ENCODE assay signal across 8 cellular contexts in the genomic region with DNA sequence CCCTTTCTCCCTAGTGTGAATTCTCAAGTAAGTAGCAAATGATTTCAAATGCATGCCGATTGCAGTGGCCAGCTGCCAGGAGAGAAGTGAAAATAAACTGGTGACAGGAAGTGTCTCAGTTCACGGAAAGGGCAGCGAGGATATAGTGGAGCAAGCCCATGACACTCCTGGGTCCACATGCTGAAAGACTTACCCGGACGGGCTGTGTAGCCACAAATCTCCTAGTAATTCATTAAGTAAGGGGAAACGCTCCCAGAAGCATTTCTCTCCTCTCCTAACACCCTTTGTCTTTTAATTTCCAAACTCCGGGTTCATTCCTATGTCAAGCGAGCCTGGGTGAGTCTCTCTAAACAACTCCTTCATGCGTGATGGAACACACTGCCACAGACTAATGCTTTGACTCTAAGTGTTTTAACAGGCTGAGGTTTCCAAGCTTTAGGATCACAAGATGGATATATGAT.
A peak's percentile ranks its signal among the peaks of the same experiment; 100 is the strongest.
DNase-seq lines count a peak whose midpoint lies in the region; ATAC-seq and TF ChIP-seq lines count a peak whose summit lies in the region.

No MANE protein-coding gene starts in this region.

- H3K4me3 Mint-ChIP-seq in osteocyte (ENCODE audit: unreplicated experiment): peak overlapping the region; percentile 47

- no peak overlapping the region for H3K27ac ChIP-seq in foreskin keratinocyte

- H3K27me3 Mint-ChIP-seq in osteocyte (ENCODE audit: unreplicated experiment): peaks cover 6% of the 10 kb centered on the region

- peak; percentile 64 for DNase-seq in GM04503 (ENCODE audit: low read depth)
- peak; percentile 77 for DNase-seq in RPMI8226
- peak; percentile 41 to 75 for DNase-seq in foreskin fibroblast
- no peak for DNase-seq in osteocyte (ENCODE audit: extremely low spot score, unreplicated experiment)
- no peak for DNase-seq in NCI-H146 treated with DMSO at 0.1 percent for 48 hours (lab: John Stamatoyannopoulos, UW; ENCODE audit: unreplicated experiment)
- no peak for DNase-seq in foreskin keratinocyte

- ATAC-seq in HG03469 (IDR thresholded peaks at IDR 0.05; ENCODE audit: unreplicated experiment) (no peak), HG02610 (IDR thresholded peaks at IDR 0.05; ENCODE audit: unreplicated experiment) (no peak), foreskin keratinocyte (no peak)

- H3K4me1 ChIP-seq in foreskin keratinocyte: no peaks in the 10 kb centered on the region

- peak overlapping the region; percentile 31 to 46 for H3K4me3 ChIP-seq in foreskin fibroblast (ENCODE audit: low read depth in 1 of 2, low read length in 2 of 2)

- H3K4me1 Mint-ChIP-seq in osteocyte (ENCODE audit: unreplicated experiment): peaks cover 13% of the 10 kb centered on the region

- TF ChIP-seq CTCF in foreskin fibroblast (IDR thresholded peaks at IDR 0.05; ENCODE audit: low read depth, low read length): no peak
- no peak for TF ChIP-seq CTCF in osteocyte (IDR thresholded peaks at IDR 0.05)
- TF ChIP-seq CTCF in foreskin keratinocyte (conservative IDR thresholded peaks at IDR 0.05): no peak

- peaks cover 51% of the 10 kb centered on the region for H3K27me3 ChIP-seq in foreskin keratinocyte

- no peaks in the 10 kb centered on the region for H3K9me3 Mint-ChIP-seq in osteocyte (ENCODE audit: unreplicated experiment)

- no peaks in the 10 kb centered on the region for H3K36me3 Mint-ChIP-seq in osteocyte (ENCODE audit: unreplicated experiment)

- peak overlapping the region; percentile 1 for H3K27ac Mint-ChIP-seq in osteocyte (ENCODE audit: unreplicated experiment)

Comparison
In these comparisons a context has a peak if more than half of its experiments do, and no peak if none do; other contexts are left out.
1. DNase-seq: peak in GM04503 (single experiment), RPMI8226 (single experiment) and foreskin fibroblast (2 of 2); none in osteocyte (single experiment), NCI-H146 treated with DMSO at 0.1 percent for 48 hours (single experiment) and foreskin keratinocyte (0 of 2).